In the genomic region with DNA sequence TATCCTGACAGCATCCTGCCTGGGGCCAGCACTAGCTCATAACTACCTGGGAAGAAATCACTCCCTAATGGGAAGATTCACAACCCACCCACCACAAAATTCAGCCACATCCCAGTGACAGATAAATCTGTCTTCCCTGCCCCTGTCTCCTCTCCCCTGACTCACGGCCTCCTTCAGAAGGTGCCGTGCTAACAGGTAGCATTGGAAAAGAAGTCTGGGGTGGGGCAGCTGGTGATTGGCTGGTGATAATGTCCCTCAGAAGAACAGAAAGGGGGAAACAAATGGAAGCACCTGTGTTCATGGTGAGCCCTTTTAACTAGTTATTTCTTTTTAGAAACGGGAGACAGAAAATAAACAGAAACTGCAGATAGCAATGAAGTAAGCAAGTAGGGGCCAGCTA, we compare ENCODE assay signal across 14 cellular contexts. TPM values are rescaled to one million over a fixed set of nuclear protein-coding genes. Genes with fewer than 3 reads are reported as not detected.
DNase-seq lines count a peak whose midpoint lies in the region; ATAC-seq lines count a peak whose summit lies in the region.
"Had no signal": no experiment of that assay in that cellular context is flagged by ENCODE, and none has a peak within 500 bp of the region (broad histone marks: within the 10 kb centered on the region; RNA-seq: fewer than 3 reads in every experiment).

No MANE protein-coding gene starts in this region.

- POLR2A ChIA-PET in T-cell (lab: Charles Lee), result interaction anchor here in 1 of 2 donors (0.6 kb wide), 1 partner anchor 10 kb away, joined by 3 read pairs; no protein-coding TSS in a partner anchor

- no peak overlapping the region for H3K27ac ChIP-seq in trophoblast cell (ENCODE audit: low read depth, low read length)
- H3K27ac ChIP-seq: colonic mucosa, right lobe of liver, SJSA1 had no signal

- H4K12ac ChIP-seq in trophoblast cell (ENCODE audit: low read depth, low read length), result no peak overlapping the region

- no peaks in the 10 kb centered on the region for H3K27me3 ChIP-seq in trophoblast cell (ENCODE audit: insufficient read depth, low read length)
- H3K27me3 ChIP-seq: colonic mucosa, right lobe of liver, SJSA1, thyroid gland had no signal

- peaks cover 66% of the 10 kb centered on the region for H3K4me1 Mint-ChIP-seq in activated CD4-positive, alpha-beta T cell treated with anti-CD3 and anti-CD28 coated beads, Interleukin-2, amount 10 ng/mL, durations not matched to agents 24 days and 14 days
- H3K4me1 Mint-ChIP-seq in T-cell, result peaks cover 91 to 98% (median 92%) of the 10 kb centered on the region in 3 donors
- H3K4me1 Mint-ChIP-seq in effector memory CD8-positive, alpha-beta T cell (ENCODE audit: low read depth in 2 of 2), result peaks cover 64 to 73% of the 10 kb centered on the region in 2 donors
- H3K4me1 Mint-ChIP-seq in stimulated activated naive B cell treated with anti-CD40 and anti-IgM and Interleukin-4, amounts not matched to agents 10 μg/mL and 1 μg/mL and 100 μg/mL, for 72 hours, result peaks cover 66 to 78% of the 10 kb centered on the region in 2 donors

- peaks cover 49% of the 10 kb centered on the region for H3K36me3 Mint-ChIP-seq in activated CD4-positive, alpha-beta T cell treated with anti-CD3 and anti-CD28 coated beads, Interleukin-2, amount 10 ng/mL, durations not matched to agents 24 days and 14 days (ENCODE audit: low read depth)
- H3K36me3 Mint-ChIP-seq in T-cell, result peaks cover 37% of the 10 kb centered on the region
- H3K36me3 Mint-ChIP-seq in effector memory CD8-positive, alpha-beta T cell (ENCODE audit: insufficient read depth), result peaks cover 78% of the 10 kb centered on the region
- peaks cover 26 to 64% of the 10 kb centered on the region in 2 donors for H3K36me3 Mint-ChIP-seq in stimulated activated naive B cell treated with anti-CD40 and anti-IgM and Interleukin-4, amounts not matched to agents 10 μg/mL and 1 μg/mL and 100 μg/mL, for 72 hours

- WGBS in trophoblast cell (ENCODE audit: extremely low coverage, insufficient coverage, insufficient read length), result no CpG with 5 or more reads among the region's 3 CpGs

- H2BK120ac ChIP-seq in trophoblast cell (ENCODE audit: insufficient read depth, low read length, poor library complexity), result no peak overlapping the region

- intact Hi-C loops in activated CD4-positive, alpha-beta T cell treated with anti-CD3 and anti-CD28 coated beads, Interleukin-2, amount 10 ng/mL, durations not matched to agents 24 days and 14 days (cut with micrococcal nuclease), result loop anchor here (2.0 kb wide), 2 partner anchors 75 to 119 kb away; no protein-coding TSS in a partner anchor

- CTCF ChIA-PET in T-cell (lab: Charles Lee), result interaction anchor here in 1 of 2 donors (0.8 to 1.1 kb wide), 2 partner anchors 22 to 118 kb away, joined by 3 read pairs; no protein-coding TSS in a partner anchor

- H3K4me3 ChIP-seq in trophoblast cell (ENCODE audit: low read depth, low read length), result no peak overlapping the region
- H3K4me3 ChIP-seq: colonic mucosa, right lobe of liver, SJSA1, thyroid gland had no signal

- no peaks in the 10 kb centered on the region for H3K79me1 ChIP-seq in trophoblast cell (ENCODE audit: low read length)

- no peaks in the 10 kb centered on the region for H3K27me3 Mint-ChIP-seq in activated CD4-positive, alpha-beta T cell treated with anti-CD3 and anti-CD28 coated beads, Interleukin-2, amount 10 ng/mL, durations not matched to agents 24 days and 14 days
- H3K27me3 Mint-ChIP-seq in T-cell, result no peaks in the 10 kb centered on the region
- no peaks in the 10 kb centered on the region for H3K27me3 Mint-ChIP-seq in effector memory CD8-positive, alpha-beta T cell
- H3K27me3 Mint-ChIP-seq in stimulated activated naive B cell treated with anti-CD40 and anti-IgM and Interleukin-4, amounts not matched to agents 10 μg/mL and 1 μg/mL and 100 μg/mL, for 72 hours, result no peaks in the 10 kb centered on the region

- H3K9me3 ChIP-seq in trophoblast cell (ENCODE audit: insufficient read depth, low read depth, low read length), result peaks cover 2% of the 10 kb centered on the region
- H3K9me3 ChIP-seq: colonic mucosa, right lobe of liver, SJSA1, thyroid gland had no signal

- H2AFZ ChIP-seq in trophoblast cell (ENCODE audit: insufficient read depth, low read length, poor library complexity), result no peak overlapping the region

- H3K36me3 ChIP-seq in trophoblast cell (ENCODE audit: control insufficient read depth in 1 of 2, insufficient read depth in 2 of 2, low read length in 2 of 2), result no peaks in the 10 kb centered on the region
- H3K36me3 ChIP-seq: colonic mucosa, right lobe of liver, SJSA1, thyroid gland had no signal

- H3K4me3 Mint-ChIP-seq in activated CD4-positive, alpha-beta T cell treated with anti-CD3 and anti-CD28 coated beads, Interleukin-2, amount 10 ng/mL, durations not matched to agents 24 days and 14 days, result peak overlapping the region; percentile 58
- H3K4me3 Mint-ChIP-seq in T-cell, result peak overlapping the region; percentile 50 to 83 (median 61)
- peak overlapping the region; percentile 49 to 58 for H3K4me3 Mint-ChIP-seq in effector memory CD8-positive, alpha-beta T cell
- H3K4me3 Mint-ChIP-seq in stimulated activated naive B cell treated with anti-CD40 and anti-IgM and Interleukin-4, amounts not matched to agents 10 μg/mL and 1 μg/mL and 100 μg/mL, for 72 hours, result peak overlapping the region in 1 of 2 donors; percentile 14

- H3K4me1 ChIP-seq in trophoblast cell (ENCODE audit: control insufficient read depth in 1 of 2, insufficient read depth in 2 of 2, low read length in 2 of 2), result peaks cover 0 to 2% of the 10 kb centered on the region in 2 experiments

- no peak overlapping the region for H3K9ac ChIP-seq in trophoblast cell (ENCODE audit: low read length)

- no peak overlapping the region for H3K23ac ChIP-seq in trophoblast cell (ENCODE audit: low read length)

- no peak overlapping the region for H3K18ac ChIP-seq in trophoblast cell (ENCODE audit: low read length)

- H2AK5ac ChIP-seq in trophoblast cell (ENCODE audit: low read length), result no peak overlapping the region

- no peak overlapping the region for H3K14ac ChIP-seq in trophoblast cell (ENCODE audit: low read length)

- H4K8ac ChIP-seq in trophoblast cell (ENCODE audit: low read depth, low read length), result no peak overlapping the region

- H3K27ac Mint-ChIP-seq in activated CD4-positive, alpha-beta T cell treated with anti-CD3 and anti-CD28 coated beads, Interleukin-2, amount 10 ng/mL, durations not matched to agents 24 days and 14 days, result peak overlapping the region; percentile 93
- peak overlapping the region; percentile 97 to 98 for H3K27ac Mint-ChIP-seq in T-cell
- H3K27ac Mint-ChIP-seq in effector memory CD8-positive, alpha-beta T cell, result peak overlapping the region; percentile 91 to 95
- peak overlapping the region; percentile 56 for H3K27ac Mint-ChIP-seq in stimulated activated naive B cell treated with anti-CD40 and anti-IgM and Interleukin-4, amounts not matched to agents 10 μg/mL and 1 μg/mL and 100 μg/mL, for 72 hours

- no peak overlapping the region for H3K4me2 ChIP-seq in trophoblast cell (ENCODE audit: low read length)

- H3K79me2 ChIP-seq in trophoblast cell (ENCODE audit: control insufficient read depth, insufficient read depth, low read length, poor library complexity), result no peaks in the 10 kb centered on the region

- no peak overlapping the region for H2BK5ac ChIP-seq in trophoblast cell (ENCODE audit: low read depth, low read length, poor library complexity)

- no peak overlapping the region for H2BK12ac ChIP-seq in trophoblast cell (ENCODE audit: low read length)

- peaks cover 5% of the 10 kb centered on the region for H3K9me3 Mint-ChIP-seq in activated CD4-positive, alpha-beta T cell treated with anti-CD3 and anti-CD28 coated beads, Interleukin-2, amount 10 ng/mL, durations not matched to agents 24 days and 14 days
- peaks cover 4 to 9% (median 5%) of the 10 kb centered on the region in 3 donors for H3K9me3 Mint-ChIP-seq in T-cell
- peaks cover 0 to 3% of the 10 kb centered on the region in 2 donors for H3K9me3 Mint-ChIP-seq in effector memory CD8-positive, alpha-beta T cell
- H3K9me3 Mint-ChIP-seq in stimulated activated naive B cell treated with anti-CD40 and anti-IgM and Interleukin-4, amounts not matched to agents 10 μg/mL and 1 μg/mL and 100 μg/mL, for 72 hours, result peaks cover 4% of the 10 kb centered on the region in 2 donors

- ATAC-seq in T-cell (replicated peaks in 1 of 4), result no peak
- ATAC-seq in effector memory CD8-positive, alpha-beta T cell (replicated peaks), result no peak
- no peak for ATAC-seq in stimulated activated naive B cell treated with anti-CD40 and anti-IgM and Interleukin-4, amounts not matched to agents 10 μg/mL and 1 μg/mL and 100 μg/mL, for 72 hours (replicated peaks)
- ATAC-seq: right lobe of liver had no signal

- no peak for DNase-seq in activated CD4-positive, alpha-beta T cell treated with anti-CD3 and anti-CD28 coated beads, Interleukin-2, amount 10 ng/mL, durations not matched to agents 24 days and 14 days
- no peak for DNase-seq in activated CD4-positive, alpha-beta T cell treated with anti-CD3 and anti-CD28 coated beads for 48 hours
- DNase-seq in T-cell (no peak), DMS79 (lab: John Stamatoyannopoulos, UW) (no peak), trophoblast cell (no peak), NCI-H1436 treated with DMSO at 0.1 percent for 48 hours (lab: John Stamatoyannopoulos, UW) (no peak)
- no peak for DNase-seq in effector memory CD8-positive, alpha-beta T cell
- no peak for DNase-seq in stimulated activated naive B cell treated with anti-CD40 and anti-IgM and Interleukin-4, amounts not matched to agents 10 μg/mL and 1 μg/mL and 100 μg/mL, for 72 hours
- DNase-seq: colonic mucosa, Kasumi-1, NCI-H187 treated with DMSO at 0.1 percent for 48 hours, right lobe of liver, thyroid gland had no signal

- no peak overlapping the region for H4K91ac ChIP-seq in trophoblast cell (ENCODE audit: low read depth, low read length)

- no peak overlapping the region for H3K4ac ChIP-seq in trophoblast cell (ENCODE audit: low read depth, low read length)

RNA-seq across cellular contexts. Expression of a gene that starts 29.1 kb away (rescaled TPM):
- total RNA-seq in activated CD4-positive, alpha-beta T cell treated with anti-CD3 and anti-CD28 coated beads, Interleukin-2, amount 10 ng/mL, durations not matched to agents 24 days and 14 days, result 29.3 and 31.2 TPM in 2 replicates
- total RNA-seq in T-cell, result 100 to 1,000 TPM; 153 to 351 (median 179) TPM
- polyA plus RNA-seq in trophoblast cell (2013), result 5.0 and 5.7 TPM in 2 replicates
